ENCODE assay signal across 1 cellular context in genomic region chr10:88089498-88089897, GRCh38.
TF ChIP-seq lines count a peak whose summit lies in the region.

No MANE protein-coding gene starts in this region.

TF ChIP-seq in liver, 16 proteins besides CTCF, POLR2A, EP300 and RAD21 (continued from another document):
- TF ChIP-seq REST (IDR thresholded peaks at IDR 0.05) (no peak), SP1 (IDR thresholded peaks at IDR 0.05) (peak; percentile 23), NR2F2 (IDR thresholded peaks at IDR 0.05) (no peak), HNF4G (IDR thresholded peaks at IDR 0.05) (no peak), JUND (IDR thresholded peaks at IDR 0.05) (no peak), ATF3 (IDR thresholded peaks at IDR 0.05) (no peak), MAX (IDR thresholded peaks at IDR 0.05) (peak; percentile 29), EGR1 (IDR thresholded peaks at IDR 0.05; ENCODE audit: low read depth in 2 of 2) (no peak), TAF1 (conservative IDR thresholded peaks at IDR 0.05) (no peak)
